ENCODE assay signal across 23 cellular contexts in genomic region chr2:21289994-21290393, GRCh38.
A peak's percentile ranks its signal among the peaks of the same experiment; 100 is the strongest.
DNase-seq lines count a peak whose midpoint lies in the region; TF ChIP-seq lines count a peak whose summit lies in the region.
"Had no signal": no experiment of that assay in that cellular context is flagged by ENCODE, and none has a peak within 500 bp of the region (broad histone marks: within the 10 kb centered on the region; RNA-seq: fewer than 3 reads in every experiment).

No MANE protein-coding gene starts in this region.

- H3K36me3 ChIP-seq in H7 (replicated peaks; ENCODE audit: control insufficient read depth, insufficient read depth, low read length) = no peaks in the 10 kb centered on the region

- peak overlapping the region; percentile 65 for H3K27ac Mint-ChIP-seq in chondrocyte (ENCODE audit: unreplicated experiment)
- H3K27ac Mint-ChIP-seq: activated naive CD8-positive, alpha-beta T cell treated with anti-CD3 and anti-CD28 coated beads, Interleukin-2, amount 10 ng/mL, durations not matched to agents 7 days and 5 days; B cell; CD8-positive, alpha-beta T cell; IgD-negative memory B cell; stimulated activated naive CD8-positive, alpha-beta T cell treated with anti-CD3 and anti-CD28 coated beads, Interleukin-15, Interleukin-2, amounts not matched to agents 100 ng/mL and 50 ng/mL, for 24 hours had no signal

- no peaks in the 10 kb centered on the region for H3K9me3 Mint-ChIP-seq in chondrocyte (ENCODE audit: low read depth)
- H3K9me3 Mint-ChIP-seq: activated naive CD8-positive, alpha-beta T cell treated with anti-CD3 and anti-CD28 coated beads, Interleukin-2, amount 10 ng/mL, durations not matched to agents 7 days and 5 days; CD8-positive, alpha-beta T cell; stimulated activated naive CD8-positive, alpha-beta T cell treated with anti-CD3 and anti-CD28 coated beads, Interleukin-15, Interleukin-2, amounts not matched to agents 100 ng/mL and 50 ng/mL, for 24 hours had no signal

- no peaks in the 10 kb centered on the region for H3K27me3 ChIP-seq in H7 (ENCODE audit: control insufficient read depth, insufficient read depth, low read length)
- H3K27me3 ChIP-seq: body of pancreas had no signal

- 59 to 75% methylated on average over 4 of the region's 4 CpGs for WGBS in lower leg skin, 2 donors

- no peaks in the 10 kb centered on the region for H3K36me3 Mint-ChIP-seq in chondrocyte (ENCODE audit: low read depth)
- H3K36me3 Mint-ChIP-seq: activated naive CD8-positive, alpha-beta T cell treated with anti-CD3 and anti-CD28 coated beads, Interleukin-2, amount 10 ng/mL, durations not matched to agents 7 days and 5 days; CD8-positive, alpha-beta T cell; IgD-negative memory B cell had no signal

- no peak for TF ChIP-seq POLR2A in lower leg skin (IDR thresholded peaks at IDR 0.05)

- peaks cover 25% of the 10 kb centered on the region for H3K4me1 Mint-ChIP-seq in chondrocyte (ENCODE audit: low read depth)
- H3K4me1 Mint-ChIP-seq: activated naive CD8-positive, alpha-beta T cell treated with anti-CD3 and anti-CD28 coated beads, Interleukin-2, amount 10 ng/mL, durations not matched to agents 7 days and 5 days; B cell; IgD-negative memory B cell had no signal

- no peak overlapping the region for H3K4me3 ChIP-seq in H7 (ENCODE audit: insufficient read depth, low read depth, low read length)
- no peak overlapping the region for H3K4me3 ChIP-seq in lower leg skin (ENCODE audit: low read depth, poor library complexity, severe bottlenecking)
- H3K4me3 ChIP-seq: body of pancreas, skin epidermis had no signal

- intact Hi-C loops in lower leg skin (cut with DNase I; ENCODE audit: low total_unique reads) = no loop called here

- peaks cover 1% of the 10 kb centered on the region for H3K27me3 Mint-ChIP-seq in chondrocyte (ENCODE audit: low read depth)
- H3K27me3 Mint-ChIP-seq: activated naive CD8-positive, alpha-beta T cell treated with anti-CD3 and anti-CD28 coated beads, Interleukin-2, amount 10 ng/mL, durations not matched to agents 7 days and 5 days; B cell; IgD-negative memory B cell; stimulated activated naive CD8-positive, alpha-beta T cell treated with anti-CD3 and anti-CD28 coated beads, Interleukin-15, Interleukin-2, amounts not matched to agents 100 ng/mL and 50 ng/mL, for 24 hours had no signal

- no peak overlapping the region for H3K4me3 Mint-ChIP-seq in chondrocyte (ENCODE audit: unreplicated experiment)
- H3K4me3 Mint-ChIP-seq: activated naive CD8-positive, alpha-beta T cell treated with anti-CD3 and anti-CD28 coated beads, Interleukin-2, amount 10 ng/mL, durations not matched to agents 7 days and 5 days; B cell; CD8-positive, alpha-beta T cell; IgD-negative memory B cell; stimulated activated naive CD8-positive, alpha-beta T cell treated with anti-CD3 and anti-CD28 coated beads, Interleukin-15, Interleukin-2, amounts not matched to agents 100 ng/mL and 50 ng/mL, for 24 hours had no signal

- peak; percentile 47 for DNase-seq in H7
- DNase-seq in chondrocyte (ENCODE audit: low spot score) = no peak
- DNase-seq in iris pigment epithelial cell (ENCODE audit: low read depth) = peak; percentile 8
- DNase-seq in non-pigmented ciliary epithelial cell (ENCODE audit: low read depth) = peak; percentile 30
- no peak for DNase-seq in LoVo (ENCODE audit: low spot score)
- DNase-seq in NCI-H1436 treated with DMSO at 0.1 percent for 48 hours (lab: John Stamatoyannopoulos, UW) = no peak
- DNase-seq in NCI-H2196 (lab: John Stamatoyannopoulos, UW; ENCODE audit: unreplicated experiment) = no peak
- no peak for DNase-seq in lower leg skin (ENCODE audit: low spot score in 2 of 2)
- DNase-seq: activated CD4-positive, alpha-beta T cell treated with anti-CD3 and anti-CD28 coated beads for 4 hours; activated CD8-positive, alpha-beta memory T cell treated with anti-CD3 and anti-CD28 coated beads for 24 hours; activated effector memory CD4-positive, alpha-beta T cell treated with anti-CD3 and anti-CD28 coated beads, Interleukin-2, amount 50 U/mL, for 16 hours; activated naive CD8-positive, alpha-beta T cell treated with anti-CD3 and anti-CD28 coated beads, Interleukin-2, amount 10 ng/mL, durations not matched to agents 7 days and 5 days; body of pancreas; CD8-positive, alpha-beta T cell; mammary epithelial cell; NCI-H1417; NCI-H2107; NCI-H446 treated with DMSO at 0.1 percent for 48 hours; occipital lobe had no signal

- TF ChIP-seq CTCF in chondrocyte (IDR thresholded peaks at IDR 0.05) = no peak
- TF ChIP-seq CTCF in lower leg skin (IDR thresholded peaks at IDR 0.05) = no peak

Comparison
In these comparisons a context has a peak if more than half of its experiments do, and no peak if none do; other contexts are left out.
1. DNase-seq: peak in H7 (single experiment), iris pigment epithelial cell (single experiment) and non-pigmented ciliary epithelial cell (single experiment); none in chondrocyte (single experiment), LoVo (single experiment), NCI-H1436 treated with DMSO at 0.1 percent for 48 hours (single experiment), NCI-H2196 (single experiment) and lower leg skin (0 of 2).